In genomic region chr15:39365873-39366272, GRCh38 we compare ENCODE assay signal across 16 cellular contexts.
"Had no signal": no experiment of that assay in that cellular context is flagged by ENCODE, and none has a peak within 500 bp of the region (broad histone marks: within the 10 kb centered on the region; RNA-seq: fewer than 3 reads in every experiment).

No MANE protein-coding gene starts in this region.

- H3K4me3 ChIP-seq: gastroesophageal sphincter, left ventricle myocardium inferior, psoas muscle, right lobe of liver, suprapubic skin had no signal

- H3K4me1 ChIP-seq: left ventricle myocardium inferior, psoas muscle, suprapubic skin had no signal

- H3K36me3 ChIP-seq: gastroesophageal sphincter, left ventricle myocardium inferior, right lobe of liver, suprapubic skin had no signal

- H3K27me3 ChIP-seq: gastroesophageal sphincter, right lobe of liver, suprapubic skin had no signal

- ATAC-seq: activated CD4-positive, CD25-positive, alpha-beta regulatory T cell treated with anti-CD3 and anti-CD28 coated beads, Interleukin-2, amount 50 U/mL, for 24 hours; gastroesophageal sphincter; natural killer cell treated with Interleukin-12 subunit alpha and Interleukin-12 subunit beta and Interleukin-15 and Interleukin-18, amount 100 ng/mL, for 72 hours; psoas muscle; right lobe of liver; stimulated activated naive CD8-positive, alpha-beta T cell treated with anti-CD3 and anti-CD28 coated beads, Interleukin-15, Interleukin-2, amounts not matched to agents 100 U/mL and 50 U/mL, for 24 hours had no signal

- H3K27ac ChIP-seq: epithelial cell of prostate, gastroesophageal sphincter, left ventricle myocardium inferior, psoas muscle, right lobe of liver, suprapubic skin had no signal

- DNase-seq: activated naive CD4-positive, alpha-beta T cell treated with anti-CD3 and anti-CD28 coated beads, Interleukin-2, amount 50 U/mL, for 16 hours; amniotic stem cell; cortex of kidney; effector memory CD4-positive, alpha-beta T cell; left ventricle myocardium inferior; occipital lobe; psoas muscle; right lobe of liver; stimulated activated CD4-positive, alpha-beta T cell treated with anti-CD3 and anti-CD28 coated beads, Interleukin-12 subunit alpha, Interleukin-12 subunit beta, amount 100 ng/mL, for 4 hours; stimulated activated CD4-positive, alpha-beta T cell treated with anti-CD3 and anti-CD28 coated beads, Interleukin-2, amount 100 ng/mL, for 48 hours; stimulated activated naive CD8-positive, alpha-beta T cell treated with anti-CD3 and anti-CD28 coated beads, Interleukin-15, Interleukin-2, amounts not matched to agents 100 U/mL and 50 U/mL, for 24 hours had no signal

- H3K9me3 ChIP-seq: gastroesophageal sphincter, psoas muscle, right lobe of liver, suprapubic skin had no signal
